Comparison of ENCODE assay signal across 12 cellular contexts in the genomic region with DNA sequence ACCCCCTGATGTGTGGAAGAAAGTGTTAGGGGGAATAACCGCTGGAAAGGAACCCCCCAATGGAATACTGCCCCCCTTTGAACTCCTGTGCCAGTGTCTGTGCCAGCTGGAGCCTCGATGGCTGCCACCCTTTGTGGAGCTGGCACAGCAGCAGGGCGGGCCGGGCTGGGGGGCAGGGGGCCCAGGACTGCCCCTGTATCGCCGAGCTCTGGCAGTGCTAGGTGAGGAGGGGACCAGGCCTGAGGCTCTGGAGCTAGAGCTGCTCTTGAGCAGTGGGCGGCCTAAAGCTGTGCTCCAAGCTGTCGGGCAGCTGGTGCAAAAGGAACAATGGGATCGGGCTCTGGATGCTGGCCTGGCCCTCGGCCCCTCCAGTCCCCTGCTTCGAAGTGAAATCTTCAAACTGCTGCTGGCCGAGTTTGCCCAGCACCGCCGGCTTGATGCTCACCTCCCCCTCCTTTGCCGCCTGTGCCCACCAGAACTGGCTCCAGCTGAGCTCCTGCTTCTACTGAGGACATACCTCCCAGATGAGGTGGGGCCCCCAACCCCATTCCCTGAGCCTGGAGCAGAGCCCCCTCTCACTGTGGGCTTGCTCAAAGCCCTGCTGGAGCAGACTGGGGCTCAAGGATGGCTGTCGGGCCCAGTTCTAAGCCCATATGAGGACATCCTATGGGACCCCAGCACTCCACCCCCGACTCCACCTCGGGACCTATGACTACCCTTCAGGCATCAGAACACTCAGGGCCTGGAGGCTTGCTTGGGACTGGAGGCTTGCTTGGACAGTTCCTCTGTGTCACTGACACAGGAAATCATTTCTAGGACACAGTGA. TPM values are rescaled to one million over a fixed set of nuclear protein-coding genes. Genes with fewer than 3 reads are reported as not detected.
A peak's percentile ranks its signal among the peaks of the same experiment; 100 is the strongest.
DNase-seq lines count a peak whose midpoint lies in the region; ATAC-seq and TF ChIP-seq lines count a peak whose summit lies in the region.
"Had no signal": no experiment of that assay in that cellular context is flagged by ENCODE, and none has a peak within 500 bp of the region (broad histone marks: within the 10 kb centered on the region; RNA-seq: fewer than 3 reads in every experiment).

No MANE protein-coding gene starts in this region.

- H3K4me3 ChIP-seq in WERI-Rb-1 (ENCODE audit: low read depth, low read length) = no peak overlapping the region
- H3K4me3 ChIP-seq: SJCRH30 had no signal

- intact Hi-C loops in activated naive CD4-positive, alpha-beta T cell treated with anti-CD3 and anti-CD28 coated beads for 36 hours (cut with micrococcal nuclease) = no loop called here

- ATAC-seq in stimulated activated naive CD8-positive, alpha-beta T cell treated with anti-CD3 and anti-CD28 coated beads, Interleukin-15, amount 100 ng/mL, for 72 hours = no peak
- ATAC-seq in GM18861 (IDR thresholded peaks at IDR 0.05; ENCODE audit: unreplicated experiment) = no peak
- ATAC-seq in HG02798 (IDR thresholded peaks at IDR 0.05; ENCODE audit: poor library complexity, unreplicated experiment) = no peak
- no peak for ATAC-seq in GM21423 (IDR thresholded peaks at IDR 0.05; ENCODE audit: unreplicated experiment)
- ATAC-seq: right lobe of liver had no signal

- H3K36me3 ChIP-seq in WERI-Rb-1 = peaks cover 2% of the 10 kb centered on the region
- H3K36me3 ChIP-seq: right lobe of liver, SJCRH30 had no signal

- no peak overlapping the region for H3K27ac Mint-ChIP-seq in activated naive CD4-positive, alpha-beta T cell treated with anti-CD3 and anti-CD28 coated beads for 36 hours
- no peak overlapping the region for H3K27ac Mint-ChIP-seq in stimulated activated naive CD8-positive, alpha-beta T cell treated with anti-CD3 and anti-CD28 coated beads, Interleukin-15, amount 100 ng/mL, for 72 hours

- peak overlapping the region; percentile 59 for H3K27ac ChIP-seq in WERI-Rb-1
- H3K27ac ChIP-seq: SJCRH30 had no signal

- H3K27me3 Mint-ChIP-seq in activated naive CD4-positive, alpha-beta T cell treated with anti-CD3 and anti-CD28 coated beads for 36 hours (ENCODE audit: low read depth) = no peaks in the 10 kb centered on the region
- H3K27me3 Mint-ChIP-seq in stimulated activated naive CD8-positive, alpha-beta T cell treated with anti-CD3 and anti-CD28 coated beads, Interleukin-15, amount 100 ng/mL, for 72 hours = no peaks in the 10 kb centered on the region

- DNase-seq in activated naive CD4-positive, alpha-beta T cell treated with anti-CD3 and anti-CD28 coated beads for 36 hours = no peak
- no peak for DNase-seq in activated naive CD4-positive, alpha-beta T cell treated with Interleukin-2 at 50 U/mL for 16 hours
- peak; percentile 21 for DNase-seq in WERI-Rb-1
- peak; percentile 8 for DNase-seq in kidney tubule cell (ENCODE audit: low spot score)
- DNase-seq in stimulated activated naive CD8-positive, alpha-beta T cell treated with anti-CD3 and anti-CD28 coated beads, Interleukin-15, amount 100 ng/mL, for 72 hours = no peak
- DNase-seq: NCI-H748 treated with DMSO at 0.1 percent for 48 hours had no signal

- peaks cover 24% of the 10 kb centered on the region for H3K4me1 Mint-ChIP-seq in activated naive CD4-positive, alpha-beta T cell treated with anti-CD3 and anti-CD28 coated beads for 36 hours (ENCODE audit: low read depth)
- peaks cover 44% of the 10 kb centered on the region for H3K4me1 Mint-ChIP-seq in stimulated activated naive CD8-positive, alpha-beta T cell treated with anti-CD3 and anti-CD28 coated beads, Interleukin-15, amount 100 ng/mL, for 72 hours

- H3K36me3 Mint-ChIP-seq in activated naive CD4-positive, alpha-beta T cell treated with anti-CD3 and anti-CD28 coated beads for 36 hours (ENCODE audit: low read depth) = no peaks in the 10 kb centered on the region

- TF ChIP-seq CTCF in WERI-Rb-1 (IDR thresholded peaks at IDR 0.05; ENCODE audit: low read depth, low read length) = no peak

- no peaks in the 10 kb centered on the region for H3K27me3 ChIP-seq in WERI-Rb-1 (ENCODE audit: insufficient read depth, low read depth, severe bottlenecking)
- H3K27me3 ChIP-seq: right lobe of liver, upper lobe of left lung had no signal

- peak overlapping the region; percentile 27 for H3K4me3 Mint-ChIP-seq in activated naive CD4-positive, alpha-beta T cell treated with anti-CD3 and anti-CD28 coated beads for 36 hours
- H3K4me3 Mint-ChIP-seq in stimulated activated naive CD8-positive, alpha-beta T cell treated with anti-CD3 and anti-CD28 coated beads, Interleukin-15, amount 100 ng/mL, for 72 hours = peak overlapping the region; percentile 47 to 96

- CTCF ChIA-PET in activated naive CD4-positive, alpha-beta T cell treated with anti-CD3 and anti-CD28 coated beads for 36 hours (lab: Charles Lee) = interaction anchor here (0.7 to 5.7 kb wide), 6 partner anchors 8 to 286 kb away, joined by 3 to 23 read pairs (median 4); no protein-coding TSS in a partner anchor

- H3K9me3 ChIP-seq in WERI-Rb-1 (ENCODE audit: severe bottlenecking) = no peaks in the 10 kb centered on the region
- H3K9me3 ChIP-seq: right lobe of liver, SJCRH30, upper lobe of left lung had no signal

- no peaks in the 10 kb centered on the region for H3K9me3 Mint-ChIP-seq in activated naive CD4-positive, alpha-beta T cell treated with anti-CD3 and anti-CD28 coated beads for 36 hours
- no peaks in the 10 kb centered on the region for H3K9me3 Mint-ChIP-seq in stimulated activated naive CD8-positive, alpha-beta T cell treated with anti-CD3 and anti-CD28 coated beads, Interleukin-15, amount 100 ng/mL, for 72 hours

RNA-seq across cellular contexts. Expression of gene HPS6, which starts 2.2 kb away (rescaled TPM):
- 1 to 10 TPM; 8.7 to 8.8 TPM for total RNA-seq in activated naive CD4-positive, alpha-beta T cell treated with anti-CD3 and anti-CD28 coated beads for 36 hours

RNA-seq across cellular contexts. Expression of gene ARMH3, which starts 11.3 kb away (rescaled TPM):
- total RNA-seq in activated naive CD4-positive, alpha-beta T cell treated with anti-CD3 and anti-CD28 coated beads for 36 hours = 10 to 100 TPM; 12.3 to 12.6 TPM

RNA-seq across cellular contexts. Expression of gene LDB1, which starts 52.9 kb away (rescaled TPM):
- total RNA-seq in activated naive CD4-positive, alpha-beta T cell treated with anti-CD3 and anti-CD28 coated beads for 36 hours = 10 to 100 TPM; 46.5 to 46.6 TPM

Comparison
In these comparisons a context has a peak if more than half of its experiments do, and no peak if none do; other contexts are left out.
1. DNase-seq: peak in WERI-Rb-1 (single experiment) and kidney tubule cell (single experiment); none in activated naive CD4-positive, alpha-beta T cell treated with anti-CD3 and anti-CD28 coated beads for 36 hours (single experiment), activated naive CD4-positive, alpha-beta T cell treated with Interleukin-2 at 50 U/mL for 16 hours (single experiment) and stimulated activated naive CD8-positive, alpha-beta T cell treated with anti-CD3 and anti-CD28 coated beads, Interleukin-15, amount 100 ng/mL, for 72 hours (0 of 2).